In genomic region chr17:50916708-50917417, GRCh38 we compare ENCODE assay signal across 10 cellular contexts. TPM values are rescaled to one million over a fixed set of nuclear protein-coding genes. Genes with fewer than 3 reads are reported as not detected.
DNase-seq lines count a peak whose midpoint lies in the region; ATAC-seq and TF ChIP-seq lines count a peak whose summit lies in the region.
"Had no signal": no experiment of that assay in that cellular context is flagged by ENCODE, and none has a peak within 500 bp of the region (broad histone marks: within the 10 kb centered on the region; RNA-seq: fewer than 3 reads in every experiment).

No MANE protein-coding gene starts in this region.

- H3K4me1 Mint-ChIP-seq in activated CD4-positive, alpha-beta T cell treated with anti-CD3 and anti-CD28 coated beads, Interleukin-2, amount 10 ng/mL, durations not matched to agents 24 days and 14 days, result peaks cover 42% of the 10 kb centered on the region
- peaks cover 67% of the 10 kb centered on the region for H3K4me1 Mint-ChIP-seq in activated CD8-positive, alpha-beta T cell treated with anti-CD3 and anti-CD28 coated beads, Interleukin-2, amount 10 ng/mL, durations not matched to agents 7 days and 5 days (ENCODE audit: low read depth)

- no peaks in the 10 kb centered on the region for H3K36me3 ChIP-seq in testis (ENCODE audit: low read depth, missing control alignments)
- H3K36me3 ChIP-seq: WERI-Rb-1 had no signal

- no peak for ATAC-seq in activated CD8-positive, alpha-beta T cell treated with anti-CD3 and anti-CD28 coated beads, Interleukin-2, amount 10 ng/mL, durations not matched to agents 7 days and 5 days
- ATAC-seq in HG03095 (IDR thresholded peaks at IDR 0.05; ENCODE audit: unreplicated experiment), result no peak
- ATAC-seq in HG03025 (IDR thresholded peaks at IDR 0.05; ENCODE audit: low FRiP score, unreplicated experiment), result no peak

- no peak for DNase-seq in activated CD4-positive, alpha-beta T cell treated with anti-CD3 and anti-CD28 coated beads, Interleukin-2, amount 10 ng/mL, durations not matched to agents 24 days and 14 days
- DNase-seq in activated CD4-positive, alpha-beta T cell treated with anti-CD3 and anti-CD28 coated beads for 4 hours, result no peak
- DNase-seq in activated CD8-positive, alpha-beta T cell treated with anti-CD3 and anti-CD28 coated beads, Interleukin-2, amount 10 ng/mL, durations not matched to agents 7 days and 5 days, result no peak
- peak; percentile 34 for DNase-seq in testis
- DNase-seq in NCI-H2171 (lab: John Stamatoyannopoulos, UW), result no peak
- DNase-seq: islet precursor cell, WERI-Rb-1 had no signal

- no peak for TF ChIP-seq POLR2A in testis (IDR thresholded peaks at IDR 0.05)

- peak overlapping the region; percentile 88 for H3K27ac Mint-ChIP-seq in activated CD4-positive, alpha-beta T cell treated with anti-CD3 and anti-CD28 coated beads, Interleukin-2, amount 10 ng/mL, durations not matched to agents 24 days and 14 days
- peak overlapping the region; percentile 17 for H3K27ac Mint-ChIP-seq in activated CD8-positive, alpha-beta T cell treated with anti-CD3 and anti-CD28 coated beads, Interleukin-2, amount 10 ng/mL, durations not matched to agents 7 days and 5 days

- no peaks in the 10 kb centered on the region for H3K36me3 Mint-ChIP-seq in activated CD4-positive, alpha-beta T cell treated with anti-CD3 and anti-CD28 coated beads, Interleukin-2, amount 10 ng/mL, durations not matched to agents 24 days and 14 days (ENCODE audit: low read depth)
- peaks cover 1% of the 10 kb centered on the region for H3K36me3 Mint-ChIP-seq in activated CD8-positive, alpha-beta T cell treated with anti-CD3 and anti-CD28 coated beads, Interleukin-2, amount 10 ng/mL, durations not matched to agents 7 days and 5 days (ENCODE audit: low read depth)

- CTCF ChIA-PET in activated CD8-positive, alpha-beta T cell treated with anti-CD3 and anti-CD28 coated beads, Interleukin-2, amount 10 ng/mL, durations not matched to agents 7 days and 5 days (lab: Charles Lee), result interaction anchor here (2.8 kb wide), 1 partner anchor 65 kb away, joined by 12 read pairs; no protein-coding TSS in a partner anchor

- H3K27me3 ChIP-seq in layer of hippocampus (ENCODE audit: control insufficient read depth, insufficient read depth, low read length) (no peaks in the 10 kb centered on the region), testis (no peaks in the 10 kb centered on the region)

- TF ChIP-seq CTCF in testis (IDR thresholded peaks at IDR 0.05), result no peak

- H3K4me1 ChIP-seq in testis, result peaks cover 8% of the 10 kb centered on the region

- POLR2A ChIA-PET in activated CD8-positive, alpha-beta T cell treated with anti-CD3 and anti-CD28 coated beads, Interleukin-2, amount 10 ng/mL, durations not matched to agents 7 days and 5 days (lab: Charles Lee), result interaction anchor here (10.9 kb wide), 1 partner anchor 51 kb away, joined by 109 read pairs; the partner anchor contains the start of gene TOB1

- H3K27ac ChIP-seq in layer of hippocampus (ENCODE audit: low read depth, low read length) (peak overlapping the region; percentile 84), testis (peak overlapping the region in 1 of 2 donors; percentile 58)
- H3K27ac ChIP-seq: WERI-Rb-1 had no signal

- H3K27me3 Mint-ChIP-seq in activated CD4-positive, alpha-beta T cell treated with anti-CD3 and anti-CD28 coated beads, Interleukin-2, amount 10 ng/mL, durations not matched to agents 24 days and 14 days, result no peaks in the 10 kb centered on the region
- H3K27me3 Mint-ChIP-seq in activated CD8-positive, alpha-beta T cell treated with anti-CD3 and anti-CD28 coated beads, Interleukin-2, amount 10 ng/mL, durations not matched to agents 7 days and 5 days (ENCODE audit: low read depth), result peaks cover 4% of the 10 kb centered on the region

- no peak overlapping the region for H3K4me3 Mint-ChIP-seq in activated CD4-positive, alpha-beta T cell treated with anti-CD3 and anti-CD28 coated beads, Interleukin-2, amount 10 ng/mL, durations not matched to agents 24 days and 14 days
- H3K4me3 Mint-ChIP-seq in activated CD8-positive, alpha-beta T cell treated with anti-CD3 and anti-CD28 coated beads, Interleukin-2, amount 10 ng/mL, durations not matched to agents 7 days and 5 days, result no peak overlapping the region

- WGBS in testis, 2 donors, result 77 to 78% methylated on average over 15 to 18 of the region's 18 CpGs

- intact Hi-C loops in activated CD4-positive, alpha-beta T cell treated with anti-CD3 and anti-CD28 coated beads, Interleukin-2, amount 10 ng/mL, durations not matched to agents 24 days and 14 days (cut with micrococcal nuclease), result no loop called here
- intact Hi-C loops in testis (cut with DNase I; ENCODE audit: low total_unique reads), result no loop called here

- H3K4me3 ChIP-seq in testis, result no peak overlapping the region

- no peaks in the 10 kb centered on the region for H3K9me3 Mint-ChIP-seq in activated CD4-positive, alpha-beta T cell treated with anti-CD3 and anti-CD28 coated beads, Interleukin-2, amount 10 ng/mL, durations not matched to agents 24 days and 14 days
- H3K9me3 Mint-ChIP-seq in activated CD8-positive, alpha-beta T cell treated with anti-CD3 and anti-CD28 coated beads, Interleukin-2, amount 10 ng/mL, durations not matched to agents 7 days and 5 days (ENCODE audit: insufficient read depth), result no peaks in the 10 kb centered on the region

- no peaks in the 10 kb centered on the region for H3K9me3 ChIP-seq in testis

RNA-seq across cellular contexts. Expression of gene TOB1, which starts 50.7 kb away (rescaled TPM):
- 29.0 and 30.1 TPM in 2 replicates for total RNA-seq in activated CD4-positive, alpha-beta T cell treated with anti-CD3 and anti-CD28 coated beads, Interleukin-2, amount 10 ng/mL, durations not matched to agents 24 days and 14 days
- 10 to 100 TPM; 44.5 to 47.6 TPM for total RNA-seq in activated CD8-positive, alpha-beta T cell treated with anti-CD3 and anti-CD28 coated beads, Interleukin-2, amount 10 ng/mL, durations not matched to agents 7 days and 5 days
- total RNA-seq in testis, result 10 to 100 TPM; 18.4 to 26.1 TPM
- 42.8 TPM for polyA plus RNA-seq in testis (ENCODE audit: insufficient read depth, low read depth, low replicate concordance)
